8 cellular contexts compared by ENCODE assay signal in the genomic region with DNA sequence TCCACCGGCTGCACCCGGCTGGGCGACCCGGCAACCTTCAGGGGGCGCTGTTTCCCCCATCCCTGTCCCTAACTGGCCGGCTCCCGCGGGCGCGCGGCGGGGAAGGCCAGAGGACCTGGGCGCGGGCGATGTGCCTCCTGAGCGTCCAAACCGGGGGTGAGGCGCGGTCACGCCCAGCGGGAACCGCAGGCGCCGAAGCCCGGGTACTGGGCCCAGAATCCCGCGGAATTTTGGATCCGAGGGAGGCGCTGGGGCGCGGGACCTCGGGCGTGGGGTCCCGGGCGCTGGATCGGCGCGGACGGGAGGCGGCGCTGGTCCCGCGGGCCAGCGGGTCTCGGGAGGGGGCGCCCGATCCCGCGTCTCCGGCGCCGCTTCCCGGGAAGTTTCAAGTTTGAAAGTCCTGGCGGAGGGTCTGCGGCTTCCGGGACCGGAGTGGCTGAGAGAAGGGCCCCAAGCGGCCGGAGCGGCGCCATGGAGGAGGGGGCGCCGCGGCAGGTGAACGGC. TPM values are rescaled to one million over a fixed set of nuclear protein-coding genes. Genes with fewer than 3 reads are reported as not detected.
DNase-seq lines count a peak whose midpoint lies in the region; ATAC-seq and TF ChIP-seq lines count a peak whose summit lies in the region.

A gene (plus strand): TSS at position 59 of the 504 bp plus-strand sequence. CDS start 413 bp downstream, at position 472.

- peak within 1 kb of the TSS; percentile 65 for H3K27ac ChIP-seq in psoas muscle
- H3K27ac ChIP-seq in uterus: peak within 1 kb of the TSS; percentile 85 to 89

- H3K36me3 ChIP-seq in adipocyte (ENCODE audit: control insufficient read depth, insufficient read depth, low read length, severe bottlenecking) (no peaks in the 10 kb centered on the region), psoas muscle (ENCODE audit: insufficient read depth in 1 of 2, low read depth in 1 of 2) (no peaks in the 10 kb centered on the region), uterus (no peaks in the 10 kb centered on the region)

- H3K9ac ChIP-seq in adipocyte (ENCODE audit: low read length): peak within 1 kb of the TSS; percentile 62

- peak; percentile 92 for TF ChIP-seq CTCF in LNCAP (IDR thresholded peaks at IDR 0.05)
- TF ChIP-seq CTCF in psoas muscle (IDR thresholded peaks at IDR 0.05): peak; percentile 80
- TF ChIP-seq CTCF in uterus (IDR thresholded peaks at IDR 0.05): peak; percentile 82 to 93 (median 86)

- DNase-seq in EL (peak; percentile 87), SW480 (ENCODE audit: low spot score) (peak; percentile 81), adipocyte (ENCODE audit: low read depth) (peak; percentile 95), left cardiac atrium (peak; percentile 90), psoas muscle (peak; percentile 90 to 93), uterus (peak; percentile 81 to 85)

- H3K4me1 ChIP-seq in adipocyte (ENCODE audit: control insufficient read depth, insufficient read depth, low read length) (peaks cover 4% of the 10 kb centered on the region), psoas muscle (no peaks in the 10 kb centered on the region), uterus (no peaks in the 10 kb centered on the region)

- H3K9me3 ChIP-seq in adipocyte (ENCODE audit: control insufficient read depth, low read length) (no peaks in the 10 kb centered on the region), psoas muscle (no peaks in the 10 kb centered on the region), uterus (no peaks in the 10 kb centered on the region)

- H3K4me3 ChIP-seq in adipocyte (ENCODE audit: low read length) (peak within 1 kb of the TSS; percentile 78), psoas muscle (peak within 1 kb of the TSS; percentile 84), uterus (peak within 1 kb of the TSS; percentile 49 to 73)

- intact Hi-C loops in left cardiac atrium (cut with DNase I) (no loop called here), psoas muscle (cut with DNase I) (loop anchor here in 1 of 2 donors (5.0 kb wide), 1 partner anchor 70 kb away; a partner anchor contains a TSS), uterus (cut with DNase I; ENCODE audit: low total_unique reads) (no loop called here)

- TF ChIP-seq POLR2A in uterus (IDR thresholded peaks at IDR 0.05): peak in 1 of 2 donors; percentile 57

- ATAC-seq in GM21737 (IDR thresholded peaks at IDR 0.05; ENCODE audit: unreplicated experiment) (peak; percentile 76), left cardiac atrium (peak; percentile 87 to 90), psoas muscle (peak; percentile 79 to 91 (median 86))

- H3K27me3 ChIP-seq in adipocyte (replicated peaks; ENCODE audit: control insufficient read depth, insufficient read depth, low read length) (no peaks in the 10 kb centered on the region), psoas muscle (ENCODE audit: insufficient read depth in 3 of 3, low read length in 2 of 3) (no peaks in the 10 kb centered on the region), uterus (no peaks in the 10 kb centered on the region)

- WGBS in psoas muscle, 3 donors: 0 to 1% (median 0%) methylated on average over 45 to 65 of the region's 65 CpGs

RNA-seq across cellular contexts. Expression of the gene that starts here (rescaled TPM):
- total RNA-seq in left cardiac atrium: 10 to 100 TPM in 1 of 2 donors, 1 to 10 TPM in 1; 6.2 to 11.2 TPM
- total RNA-seq in psoas muscle: 1 to 10 TPM; 2.6 to 5.0 (median 3.4) TPM
- 1 to 10 TPM; 2.9 to 4.4 (median 3.1) TPM for polyA plus RNA-seq in psoas muscle
- total RNA-seq in uterus: 10 to 100 TPM in 1 of 4 donors, 1 to 10 TPM in 3; 2.4 to 19.5 (median 4.5) TPM

Comparison
In these comparisons a context has a peak if more than half of its experiments do, and no peak if none do; other contexts are left out.
1. Peak in every context shown above with its lines: DNase-seq, ATAC-seq, H3K4me3 ChIP-seq and H3K27ac ChIP-seq.